Comparison of ENCODE assay signal across 11 cellular contexts in the genomic region with DNA sequence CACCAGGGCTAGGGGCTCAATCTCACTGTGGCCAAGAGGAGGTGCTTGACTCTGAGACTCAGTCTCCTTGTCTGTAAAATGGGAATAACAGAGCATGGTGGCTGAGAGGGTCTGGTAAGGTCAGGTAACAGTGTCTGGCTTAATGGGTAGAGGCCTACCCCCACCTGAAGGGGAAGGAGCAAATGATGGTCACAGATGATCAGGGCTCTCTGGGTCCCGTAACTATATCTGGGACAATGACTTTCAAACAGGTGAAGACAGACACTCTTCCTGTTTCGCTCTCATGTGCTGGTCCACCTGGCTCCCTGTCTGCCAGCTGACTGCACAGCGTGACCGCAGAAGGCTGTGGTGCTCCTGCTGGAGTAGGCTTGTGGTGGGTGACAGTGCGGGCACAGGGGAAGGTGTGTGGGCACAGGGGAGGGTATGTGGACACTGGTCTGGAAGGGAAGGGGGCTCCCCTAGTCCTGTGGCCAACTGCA. TPM values are rescaled to one million over a fixed set of nuclear protein-coding genes. Genes with fewer than 3 reads are reported as not detected.
DNase-seq lines count a peak whose midpoint lies in the region; ATAC-seq, FAIRE-seq and TF ChIP-seq lines count a peak whose summit lies in the region.
"Had no signal": no experiment of that assay in that cellular context is flagged by ENCODE, and none has a peak within 500 bp of the region (broad histone marks: within the 10 kb centered on the region; RNA-seq: fewer than 3 reads in every experiment).

No MANE protein-coding gene starts in this region.

- no peak overlapping the region for H3K18ac ChIP-seq in mesendoderm (ENCODE audit: low read length)

- H3K23ac ChIP-seq in mesendoderm (ENCODE audit: low read length): no peak overlapping the region

- DNase-seq in GM12891 (ENCODE audit: insufficient read length, low spot score) (no peak), Karpas-422 (peak; percentile 73), mesendoderm (no peak), T-helper 9 cell (no peak)
- no peak for DNase-seq in stimulated activated naive CD4-positive, alpha-beta T cell (lab: John Stamatoyannopoulos, UW)
- DNase-seq in stimulated activated CD4-positive, alpha-beta T cell treated with anti-CD3 and anti-CD28 coated beads, Interleukin-4, amount 100 ng/mL, for 4 hours: no peak
- DNase-seq: SHP77 had no signal

- H3K4ac ChIP-seq in mesendoderm (ENCODE audit: low read depth, low read length): no peak overlapping the region

- no peak overlapping the region for H2BK15ac ChIP-seq in mesendoderm (replicated peaks; ENCODE audit: low read depth)

- peak; percentile 51 for ATAC-seq in GM21447 (IDR thresholded peaks at IDR 0.05; ENCODE audit: unreplicated experiment)
- no peak for ATAC-seq in activated CD4-positive, CD25-positive, alpha-beta regulatory T cell treated with anti-CD3 and anti-CD28 coated beads, Interleukin-2, amount 50 U/mL, for 24 hours
- ATAC-seq: activated T-helper 17 cell treated with anti-CD3 and anti-CD28 coated beads, Interleukin-2, amount 50 U/mL, for 72 hours had no signal

- no peak overlapping the region for H3K9ac ChIP-seq in Karpas-422 (ENCODE audit: low read length)
- no peak overlapping the region for H3K9ac ChIP-seq in mesendoderm (ENCODE audit: low read length)

- no peak overlapping the region for H2BK120ac ChIP-seq in mesendoderm (ENCODE audit: low read depth, low read length)

- peaks cover 23% of the 10 kb centered on the region for H3K4me1 ChIP-seq in Karpas-422 (ENCODE audit: low read length)
- H3K4me1 ChIP-seq in mesendoderm (ENCODE audit: control insufficient read depth, low read depth, low read length): no peaks in the 10 kb centered on the region

- no peak overlapping the region for H2AK5ac ChIP-seq in mesendoderm (ENCODE audit: low read length)

- H3K79me1 ChIP-seq in mesendoderm (ENCODE audit: low read length): no peaks in the 10 kb centered on the region

- H3K36me3 ChIP-seq in Karpas-422 (ENCODE audit: insufficient read depth, low read length): no peaks in the 10 kb centered on the region
- no peaks in the 10 kb centered on the region for H3K36me3 ChIP-seq in mesendoderm (ENCODE audit: control insufficient read depth, insufficient read depth, low read length)

- no peak overlapping the region for H4K5ac ChIP-seq in mesendoderm (ENCODE audit: low read length)

- no peak overlapping the region for H3K4me3 ChIP-seq in Karpas-422 (ENCODE audit: low read length)
- no peak overlapping the region for H3K4me3 ChIP-seq in mesendoderm (ENCODE audit: low read length)

- peak; percentile 99 for FAIRE-seq in GM12891 (lab: Jason Lieb, UNC)
- FAIRE-seq: endometrium had no signal

- no peaks in the 10 kb centered on the region for H3K27me3 ChIP-seq in Karpas-422 (ENCODE audit: low read length)
- H3K27me3 ChIP-seq in mesendoderm (ENCODE audit: insufficient read depth, low read length, poor library complexity): peaks cover 7% of the 10 kb centered on the region

- H4K8ac ChIP-seq in mesendoderm (ENCODE audit: low read depth, low read length): no peak overlapping the region

- no peak overlapping the region for H2AFZ ChIP-seq in Karpas-422 (ENCODE audit: low read length)

- H4K20me1 ChIP-seq in Karpas-422 (ENCODE audit: insufficient read depth, low read depth, low read length): no peaks in the 10 kb centered on the region

- H3K4me2 ChIP-seq in Karpas-422 (ENCODE audit: low read depth, low read length, poor library complexity, severe bottlenecking) (peak overlapping the region; percentile 8), mesendoderm (ENCODE audit: low read length) (no peak overlapping the region)

- H3K56ac ChIP-seq in mesendoderm (ENCODE audit: low read length): peak overlapping the region; percentile 36

- no peak overlapping the region for H3K27ac ChIP-seq in Karpas-422 (ENCODE audit: low read length)
- H3K27ac ChIP-seq in mesendoderm (ENCODE audit: low read depth, low read length): no peak overlapping the region

- WGBS in mesendoderm (ENCODE audit: extremely low coverage, insufficient coverage, low lambda C conversion rate): no CpG with 5 or more reads among the region's 5 CpGs

- H3K9me2 ChIP-seq in Karpas-422 (replicated peaks; ENCODE audit: insufficient read depth, low read length): no peaks in the 10 kb centered on the region

- no peaks in the 10 kb centered on the region for H3K79me2 ChIP-seq in Karpas-422 (ENCODE audit: low read length)
- H3K79me2 ChIP-seq in mesendoderm (ENCODE audit: control insufficient read depth, insufficient read depth, low read length): no peaks in the 10 kb centered on the region

- no peak overlapping the region for H2BK5ac ChIP-seq in mesendoderm (ENCODE audit: low read length)

- H3K9me3 ChIP-seq in Karpas-422 (ENCODE audit: low read length): no peaks in the 10 kb centered on the region

- no peak for TF ChIP-seq POLR2A in GM12891 (IDR thresholded peaks at IDR 0.05; ENCODE audit: low read depth, low read length)

TF ChIP-seq in GM12891, 5 proteins besides CTCF, POLR2A, EP300 and RAD21:
- 0 out of 2 replicates have a peak, but pooled peaks have one; percentile 43 for TF ChIP-seq POU2F2 (IDR thresholded peaks at IDR 0.05; ENCODE audit: low read depth, low read length)
- no peak for TF ChIP-seq TAF1 (IDR thresholded peaks at IDR 0.05; ENCODE audit: low read depth, low read length)
- TF ChIP-seq PAX5 (IDR thresholded peaks at IDR 0.05; ENCODE audit: insufficient read depth, low read length, severe bottlenecking): peak; percentile 37
- no peak for TF ChIP-seq POLR2AphosphoS5 (IDR thresholded peaks at IDR 0.05; ENCODE audit: low read depth, low read length)
- peak; percentile 56 for TF ChIP-seq SPI1 (IDR thresholded peaks at IDR 0.05; ENCODE audit: low read depth, low read length)

RNA-seq across cellular contexts. Expression of gene A4GALT, which starts 4.0 kb away (rescaled TPM):
- 11.9 TPM for polyA plus RNA-seq in GM12891 (2012; ENCODE audit: low read depth, missing spikeins)
- total RNA-seq in Karpas-422 (2014; rRNA removed; shearing (Covaris generic); ENCODE audit: low replicate concordance): not detected in 2 replicates
- polyA plus RNA-seq in mesendoderm (2013, experiment 1 of 2): 5.9 TPM
- polyA plus RNA-seq in mesendoderm (2013, experiment 2 of 2): 5.8 TPM
